Comparison of ENCODE assay signal across 8 cellular contexts in genomic region chr22:35538801-35539321, GRCh38. TPM values are rescaled to one million over a fixed set of nuclear protein-coding genes. Genes with fewer than 3 reads are reported as not detected.
DNase-seq lines count a peak whose midpoint lies in the region; TF ChIP-seq lines count a peak whose summit lies in the region.

No MANE protein-coding gene starts in this region.

- peak; percentile 41 for DNase-seq in activated naive CD4-positive, alpha-beta T cell treated with Interleukin-2 at 50 U/mL for 16 hours
- DNase-seq in activated naive CD4-positive, alpha-beta T cell (lab: John Stamatoyannopoulos, UW), result no peak
- DNase-seq in UCSD-AML1 (lab: John Stamatoyannopoulos, UW; ENCODE audit: unreplicated experiment) (peak; percentile 35), esophagus muscularis mucosa (ENCODE audit: extremely low spot score) (no peak), ureter (ENCODE audit: low spot score) (no peak), NOMO-1 treated with DMSO at 0.1 percent for 48 hours (lab: John Stamatoyannopoulos, UW; ENCODE audit: unreplicated experiment) (no peak), NCI-H1436 (lab: John Stamatoyannopoulos, UW) (no peak)
- peak; percentile 60 for DNase-seq in stimulated activated CD4-positive, alpha-beta T cell treated with anti-CD3 and anti-CD28 coated beads, Interleukin-15, amount 100 ng/mL, for 24 hours

- H3K4me1 ChIP-seq in esophagus muscularis mucosa, result peaks cover 14 to 72% (median 67%) of the 10 kb centered on the region in 4 donors

- peaks cover 0 to 8% (median 5%) of the 10 kb centered on the region in 4 donors for H3K27me3 ChIP-seq in esophagus muscularis mucosa

- no peak overlapping the region for H3K4me3 ChIP-seq in esophagus muscularis mucosa

- H3K36me3 ChIP-seq in esophagus muscularis mucosa, result no peaks in the 10 kb centered on the region

- H3K9me3 ChIP-seq in esophagus muscularis mucosa, result no peaks in the 10 kb centered on the region

- no peak for TF ChIP-seq EP300 in esophagus muscularis mucosa (IDR thresholded peaks at IDR 0.05)

- TF ChIP-seq CTCF in esophagus muscularis mucosa (IDR thresholded peaks at IDR 0.05), result peak; percentile 36 to 59 (median 42)

- WGBS in esophagus muscularis mucosa, result 80% methylated on average over 3 of the region's 5 CpGs

- intact Hi-C loops in esophagus muscularis mucosa (cut with DNase I), result no loop called here

- H3K27ac ChIP-seq in esophagus muscularis mucosa (replicated peaks in 1 of 4), result peak overlapping the region; percentile 86 to 94 (median 92)

- TF ChIP-seq POLR2A in esophagus muscularis mucosa (IDR thresholded peaks at IDR 0.05; ENCODE audit: low read depth), result no peak

RNA-seq across cellular contexts. Expression of gene RASD2, which starts 1.8 kb away (rescaled TPM):
- 10 to 100 TPM; 18.4 to 53.6 (median 31.7) TPM for total RNA-seq in esophagus muscularis mucosa
- 8.7 TPM for total RNA-seq in ureter

Comparison
In these comparisons a context has a peak if more than half of its experiments do, and no peak if none do; other contexts are left out.
1. DNase-seq: peak in activated naive CD4-positive, alpha-beta T cell treated with Interleukin-2 at 50 U/mL for 16 hours (single experiment), UCSD-AML1 (single experiment) and stimulated activated CD4-positive, alpha-beta T cell treated with anti-CD3 and anti-CD28 coated beads, Interleukin-15, amount 100 ng/mL, for 24 hours (single experiment); none in activated naive CD4-positive, alpha-beta T cell (0 of 4), esophagus muscularis mucosa (single experiment), ureter (single experiment), NOMO-1 treated with DMSO at 0.1 percent for 48 hours (single experiment) and NCI-H1436 (single experiment).